ENCODE assay signal across 24 cellular contexts in the genomic region with DNA sequence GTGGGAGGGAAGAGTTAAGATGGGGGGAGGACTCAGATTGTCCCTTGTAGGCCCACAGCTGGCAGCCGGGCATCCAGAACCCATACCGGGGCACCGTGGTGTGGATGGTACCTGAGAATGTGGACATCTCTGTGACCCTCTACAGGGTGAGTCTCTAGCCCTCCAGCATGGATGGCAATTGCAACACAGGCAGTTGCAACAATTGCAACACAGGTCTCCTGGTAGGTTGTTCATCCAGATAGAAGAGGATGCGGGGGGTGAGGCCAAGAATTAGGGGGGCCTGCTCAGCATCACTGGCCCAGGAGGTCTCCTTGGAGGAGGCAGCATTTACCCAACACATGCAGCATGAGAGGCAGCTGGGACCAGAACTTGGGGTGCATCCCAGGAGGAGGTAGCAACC. TPM values are rescaled to one million over a fixed set of nuclear protein-coding genes. Genes with fewer than 3 reads are reported as not detected.
DNase-seq lines count a peak whose midpoint lies in the region; ATAC-seq and TF ChIP-seq lines count a peak whose summit lies in the region.
"Had no signal": no experiment of that assay in that cellular context is flagged by ENCODE, and none has a peak within 500 bp of the region (broad histone marks: within the 10 kb centered on the region; RNA-seq: fewer than 3 reads in every experiment).

No MANE protein-coding gene starts in this region.

- no peaks in the 10 kb centered on the region for H3K9me2 ChIP-seq in hepatocyte (replicated peaks; ENCODE audit: insufficient read depth)

- H3K27ac ChIP-seq in gastrocnemius medialis (peak overlapping the region; percentile 100), hepatocyte (no peak overlapping the region), endodermal cell (ENCODE audit: low read depth, low read length) (no peak overlapping the region)
- H3K27ac ChIP-seq: brain microvascular endothelial cell, C4-2B, colonic mucosa, VCaP had no signal

- no peaks in the 10 kb centered on the region for H3K27me3 ChIP-seq in gastrocnemius medialis
- peaks cover 14% of the 10 kb centered on the region for H3K27me3 ChIP-seq in hepatocyte
- H3K27me3 ChIP-seq in endodermal cell (ENCODE audit: control insufficient read depth, insufficient read depth, low read length, poor library complexity, severe bottlenecking), result peaks cover 53% of the 10 kb centered on the region
- H3K27me3 ChIP-seq: brain microvascular endothelial cell, colonic mucosa, spleen had no signal

- 95% methylated on average over 4 of the region's 4 CpGs for WGBS in hepatocyte (ENCODE audit: low lambda C conversion rate, missing lambda C conversion rate)
- 80 to 89% methylated on average over 3 to 4 of the region's 4 CpGs for WGBS in endodermal cell (ENCODE audit: insufficient coverage in 1 of 2, insufficient read length in 1 of 2), 2 experiments

- TF ChIP-seq CTCF in gastrocnemius medialis (IDR thresholded peaks at IDR 0.05 in 4 of 5, conservative IDR thresholded peaks at IDR 0.05 in 1 of 5) (no peak), hepatocyte (IDR thresholded peaks at IDR 0.05; ENCODE audit: poor library complexity) (no peak), endodermal cell (conservative IDR thresholded peaks at IDR 0.05) (no peak)

- H4K20me1 ChIP-seq in hepatocyte (ENCODE audit: insufficient read depth, poor library complexity, severe bottlenecking), result peaks cover 5% of the 10 kb centered on the region

- no peak overlapping the region for H3K4me3 ChIP-seq in gastrocnemius medialis
- no peak overlapping the region for H3K4me3 ChIP-seq in hepatocyte
- no peak overlapping the region for H3K4me3 ChIP-seq in endodermal cell (ENCODE audit: low read length)
- H3K4me3 ChIP-seq: A549, colonic mucosa had no signal

- no peak overlapping the region for H2AFZ ChIP-seq in hepatocyte

- peaks cover 3% of the 10 kb centered on the region for H3K79me2 ChIP-seq in hepatocyte

- no peaks in the 10 kb centered on the region for H3K9me3 Mint-ChIP-seq in T-helper 1 cell treated with Interleukin-12 subunit alpha and Interleukin-12 subunit beta and Interleukin-4 antibody, amounts not matched to agents 30 μg/mL and 1 μg/mL, for 36 hours
- no peaks in the 10 kb centered on the region for H3K9me3 Mint-ChIP-seq in activated T-helper 2 cell treated with anti-CD3 and anti-CD28 coated beads, Interferon-gamma antibody, Interleukin-2, Interleukin-4, amounts not matched to agents 10 μg/mL and 5 μg/mL and 100 μg/mL, durations not matched to agents 14 hours and 24 hours and 36 hours
- no peaks in the 10 kb centered on the region for H3K9me3 Mint-ChIP-seq in endodermal cell
- H3K9me3 Mint-ChIP-seq: naive thymus-derived CD8-positive, alpha-beta T cell had no signal

- H3K4me1 Mint-ChIP-seq in T-helper 1 cell treated with Interleukin-12 subunit alpha and Interleukin-12 subunit beta and Interleukin-4 antibody, amounts not matched to agents 30 μg/mL and 1 μg/mL, for 36 hours (ENCODE audit: low read depth), result peaks cover 37% of the 10 kb centered on the region
- peaks cover 30% of the 10 kb centered on the region for H3K4me1 Mint-ChIP-seq in activated T-helper 2 cell treated with anti-CD3 and anti-CD28 coated beads, Interferon-gamma antibody, Interleukin-2, Interleukin-4, amounts not matched to agents 10 μg/mL and 5 μg/mL and 100 μg/mL, durations not matched to agents 14 hours and 24 hours and 36 hours (ENCODE audit: low read depth)
- peaks cover 15% of the 10 kb centered on the region for H3K4me1 Mint-ChIP-seq in endodermal cell

- no peaks in the 10 kb centered on the region for H3K27me3 Mint-ChIP-seq in T-helper 1 cell treated with Interleukin-12 subunit alpha and Interleukin-12 subunit beta and Interleukin-4 antibody, amounts not matched to agents 30 μg/mL and 1 μg/mL, for 36 hours (ENCODE audit: low read depth)
- H3K27me3 Mint-ChIP-seq in activated T-helper 2 cell treated with anti-CD3 and anti-CD28 coated beads, Interferon-gamma antibody, Interleukin-2, Interleukin-4, amounts not matched to agents 10 μg/mL and 5 μg/mL and 100 μg/mL, durations not matched to agents 14 hours and 24 hours and 36 hours (ENCODE audit: low read depth), result no peaks in the 10 kb centered on the region
- H3K27me3 Mint-ChIP-seq in endodermal cell (ENCODE audit: insufficient read depth), result peaks cover 90% of the 10 kb centered on the region
- H3K27me3 Mint-ChIP-seq: naive thymus-derived CD8-positive, alpha-beta T cell had no signal

- ATAC-seq in GM18505 (IDR thresholded peaks at IDR 0.05; ENCODE audit: unreplicated experiment), result no peak
- no peak for ATAC-seq in gastrocnemius medialis
- ATAC-seq: A549; naive thymus-derived CD8-positive, alpha-beta T cell; psoas muscle had no signal

- no peak overlapping the region for H3K9ac ChIP-seq in endodermal cell (ENCODE audit: extremely low read depth, low read length, poor library complexity, severe bottlenecking)

- H3K9me3 ChIP-seq in gastrocnemius medialis (no peaks in the 10 kb centered on the region), hepatocyte (ENCODE audit: low read depth) (no peaks in the 10 kb centered on the region), endodermal cell (ENCODE audit: control insufficient read depth, low read length) (no peaks in the 10 kb centered on the region)
- H3K9me3 ChIP-seq: A549, colonic mucosa, psoas muscle, spleen had no signal

- H3K36me3 ChIP-seq in gastrocnemius medialis (peaks cover 0 to 44% of the 10 kb centered on the region in 2 donors), hepatocyte (replicated peaks; ENCODE audit: insufficient read depth, low read depth) (no peaks in the 10 kb centered on the region), endodermal cell (ENCODE audit: control insufficient read depth, insufficient read depth, low read length) (no peaks in the 10 kb centered on the region)

- peak overlapping the region; percentile 15 for H3K27ac Mint-ChIP-seq in T-helper 1 cell treated with Interleukin-12 subunit alpha and Interleukin-12 subunit beta and Interleukin-4 antibody, amounts not matched to agents 30 μg/mL and 1 μg/mL, for 36 hours
- H3K27ac Mint-ChIP-seq in activated T-helper 2 cell treated with anti-CD3 and anti-CD28 coated beads, Interferon-gamma antibody, Interleukin-2, Interleukin-4, amounts not matched to agents 10 μg/mL and 5 μg/mL and 100 μg/mL, durations not matched to agents 14 hours and 24 hours and 36 hours, result no peak overlapping the region
- no peak overlapping the region for H3K27ac Mint-ChIP-seq in endodermal cell

- H3K4me1 ChIP-seq in gastrocnemius medialis (peaks cover 49 to 55% of the 10 kb centered on the region in 2 donors), hepatocyte (ENCODE audit: insufficient read depth) (peaks cover 31% of the 10 kb centered on the region), endodermal cell (ENCODE audit: control insufficient read depth, insufficient read depth, low read length) (peaks cover 2% of the 10 kb centered on the region)

- DNase-seq in T-helper 1 cell (no peak), gastrocnemius medialis (peak in 1 of 2 donors; percentile 64), hepatocyte (ENCODE audit: low spot score) (no peak), endodermal cell (no peak), cortex of kidney (lab: John Stamatoyannopoulos, UW) (no peak)
- no peak for DNase-seq in activated T-helper 2 cell treated with anti-CD3 and anti-CD28 coated beads, Interferon-gamma antibody, Interleukin-2, Interleukin-4, amounts not matched to agents 10 μg/mL and 5 μg/mL and 100 μg/mL, durations not matched to agents 14 hours and 24 hours and 36 hours (ENCODE audit: low spot score)
- DNase-seq: activated naive CD4-positive, alpha-beta T cell treated with anti-CD3 and anti-CD28 coated beads, Interleukin-2, amount 50 U/mL, for 16 hours; brain microvascular endothelial cell; colonic mucosa; kidney; naive thymus-derived CD8-positive, alpha-beta T cell; NCI-H1694 treated with DMSO at 0.1 percent for 48 hours; NCI-H2227 treated with DMSO at 0.1 percent for 48 hours; psoas muscle; spleen; stimulated activated CD8-positive, alpha-beta memory T cell treated with anti-CD3 and anti-CD28 coated beads, Interleukin-4, amount 100 ng/mL, for 48 hours had no signal

- H3K4me3 Mint-ChIP-seq in T-helper 1 cell treated with Interleukin-12 subunit alpha and Interleukin-12 subunit beta and Interleukin-4 antibody, amounts not matched to agents 30 μg/mL and 1 μg/mL, for 36 hours, result peak overlapping the region; percentile 14
- peak overlapping the region; percentile 5 for H3K4me3 Mint-ChIP-seq in activated T-helper 2 cell treated with anti-CD3 and anti-CD28 coated beads, Interferon-gamma antibody, Interleukin-2, Interleukin-4, amounts not matched to agents 10 μg/mL and 5 μg/mL and 100 μg/mL, durations not matched to agents 14 hours and 24 hours and 36 hours (ENCODE audit: low read depth)
- no peak overlapping the region for H3K4me3 Mint-ChIP-seq in endodermal cell

- peaks cover 32% of the 10 kb centered on the region for H3K36me3 Mint-ChIP-seq in T-helper 1 cell treated with Interleukin-12 subunit alpha and Interleukin-12 subunit beta and Interleukin-4 antibody, amounts not matched to agents 30 μg/mL and 1 μg/mL, for 36 hours (ENCODE audit: low read depth)
- peaks cover 63% of the 10 kb centered on the region for H3K36me3 Mint-ChIP-seq in activated T-helper 2 cell treated with anti-CD3 and anti-CD28 coated beads, Interferon-gamma antibody, Interleukin-2, Interleukin-4, amounts not matched to agents 10 μg/mL and 5 μg/mL and 100 μg/mL, durations not matched to agents 14 hours and 24 hours and 36 hours (ENCODE audit: low read depth)
- H3K36me3 Mint-ChIP-seq in endodermal cell (ENCODE audit: low read depth), result no peaks in the 10 kb centered on the region

- H3K4me2 ChIP-seq in hepatocyte, result no peak overlapping the region
- H3K4me2 ChIP-seq: A549 had no signal

- intact Hi-C loops in activated T-helper 2 cell treated with anti-CD3 and anti-CD28 coated beads, Interferon-gamma antibody, Interleukin-2, Interleukin-4, amounts not matched to agents 10 μg/mL and 5 μg/mL and 100 μg/mL, durations not matched to agents 14 hours and 24 hours and 36 hours (cut with micrococcal nuclease), result loop anchor here (10.0 kb wide), 2 partner anchors 276 to 464 kb away; a partner anchor contains a TSS
- intact Hi-C loops in gastrocnemius medialis (cut with DNase I; ENCODE audit: low total_unique reads), result loop anchor here (5.0 kb wide), 1 partner anchor 722 kb away; no protein-coding TSS in a partner anchor

- TF ChIP-seq POLR2A in GM18505 (IDR thresholded peaks at IDR 0.05; ENCODE audit: borderline replicate concordance, extremely low read depth, insufficient read depth, insufficient read length) (peak; percentile 1), gastrocnemius medialis (IDR thresholded peaks at IDR 0.05) (no peak)

- in situ Hi-C loops in gastrocnemius medialis (cut with MboI; ENCODE audit: low sequenced_read_pairs in 4 of 4), result no loop called here

RNA-seq across cellular contexts. Expression of a gene that starts 3.4 kb away (rescaled TPM):
- total RNA-seq in activated T-helper 2 cell treated with anti-CD3 and anti-CD28 coated beads, Interferon-gamma antibody, Interleukin-2, Interleukin-4, amounts not matched to agents 10 μg/mL and 5 μg/mL and 100 μg/mL, durations not matched to agents 14 hours and 24 hours and 36 hours, result 163 and 168 TPM in 2 replicates
- total RNA-seq in gastrocnemius medialis (100 to 1,000 TPM; 191 to 374 (median 250) TPM), hepatocyte (8.4 and 20.9 TPM in 2 replicates), endodermal cell (1 to 10 TPM; 6.2 to 9.8 TPM)
- polyA plus RNA-seq in hepatocyte, result 12.5 and 18.1 TPM in 2 replicates
- 7.1 TPM for polyA plus RNA-seq in endodermal cell (2013, experiment 1 of 2)
- 5.5 TPM for polyA plus RNA-seq in endodermal cell (2013, experiment 2 of 2)

RNA-seq across cellular contexts. Expression of a gene that starts 7.0 kb away (rescaled TPM):
- total RNA-seq in activated T-helper 2 cell treated with anti-CD3 and anti-CD28 coated beads, Interferon-gamma antibody, Interleukin-2, Interleukin-4, amounts not matched to agents 10 μg/mL and 5 μg/mL and 100 μg/mL, durations not matched to agents 14 hours and 24 hours and 36 hours, result 31.5 and 32.0 TPM in 2 replicates
- total RNA-seq in gastrocnemius medialis (100 to 1,000 TPM in 3 of 4 donors, 10 to 100 TPM in 1; 86.6 to 154 (median 119) TPM), hepatocyte (28.5 and 34.1 TPM in 2 replicates), endodermal cell (10 to 100 TPM; 23.3 to 24.9 TPM)
- 105 and 112 TPM in 2 replicates for polyA plus RNA-seq in hepatocyte
- polyA plus RNA-seq in endodermal cell (2013, experiment 1 of 2), result 52.4 TPM
- polyA plus RNA-seq in endodermal cell (2013, experiment 2 of 2), result 52.7 TPM

RNA-seq across cellular contexts. Expression of a gene that starts 9.0 kb away (rescaled TPM):
- total RNA-seq in activated T-helper 2 cell treated with anti-CD3 and anti-CD28 coated beads, Interferon-gamma antibody, Interleukin-2, Interleukin-4, amounts not matched to agents 10 μg/mL and 5 μg/mL and 100 μg/mL, durations not matched to agents 14 hours and 24 hours and 36 hours, result 63.6 and 63.8 TPM in 2 replicates
- total RNA-seq in gastrocnemius medialis, result 10 to 100 TPM; 54.7 to 99.4 (median 75.3) TPM
- total RNA-seq in hepatocyte, result 20.5 and 20.8 TPM in 2 replicates
- 52.4 and 57.3 TPM in 2 replicates for polyA plus RNA-seq in hepatocyte
- total RNA-seq in endodermal cell, result 10 to 100 TPM; 32.8 to 36.5 TPM
- 44.3 TPM for polyA plus RNA-seq in endodermal cell (2013, experiment 1 of 2)
- polyA plus RNA-seq in endodermal cell (2013, experiment 2 of 2), result 45.3 TPM

RNA-seq across cellular contexts. Expression of a gene that starts 16.3 kb away (rescaled TPM):
- total RNA-seq in activated T-helper 2 cell treated with anti-CD3 and anti-CD28 coated beads, Interferon-gamma antibody, Interleukin-2, Interleukin-4, amounts not matched to agents 10 μg/mL and 5 μg/mL and 100 μg/mL, durations not matched to agents 14 hours and 24 hours and 36 hours, result 0.78 and 2.0 TPM in 2 replicates
- total RNA-seq in gastrocnemius medialis (10 to 100 TPM in 1 of 4 donors, under 1 TPM in 1, not detected in 2; 0.39 to 18.6 TPM), hepatocyte (not detected in 2 replicates), endodermal cell (1 to 10 TPM in 1 of 2 donors, not detected in 1; 1.2 TPM)
- polyA plus RNA-seq in hepatocyte, result 0.37 TPM in 1 of 2 replicates, not detected in the other
- polyA plus RNA-seq in endodermal cell (2013, experiment 1 of 2), result not detected
- polyA plus RNA-seq in endodermal cell (2013, experiment 2 of 2), result not detected
- total RNA-seq: fibroblast of villous mesenchyme, HT1080, temporal lobe had no signal

RNA-seq across cellular contexts. Expression of a gene that starts 21.1 kb away (rescaled TPM):
- total RNA-seq in activated T-helper 2 cell treated with anti-CD3 and anti-CD28 coated beads, Interferon-gamma antibody, Interleukin-2, Interleukin-4, amounts not matched to agents 10 μg/mL and 5 μg/mL and 100 μg/mL, durations not matched to agents 14 hours and 24 hours and 36 hours, result 85.3 and 86.4 TPM in 2 replicates
- total RNA-seq in gastrocnemius medialis, result 10 to 100 TPM; 18.5 to 56.6 (median 35.6) TPM
- 46.0 and 53.7 TPM in 2 replicates for total RNA-seq in hepatocyte
- polyA plus RNA-seq in hepatocyte, result 85.3 and 101 TPM in 2 replicates
- 10 to 100 TPM; 19.7 to 24.2 TPM for total RNA-seq in endodermal cell
- 23.3 TPM for polyA plus RNA-seq in endodermal cell (2013, experiment 1 of 2)
- polyA plus RNA-seq in endodermal cell (2013, experiment 2 of 2), result 23.8 TPM

Comparison
In these comparisons a context has a peak if more than half of its experiments do, and no peak if none do; other contexts are left out.
1. H3K27ac ChIP-seq: peak in gastrocnemius medialis (4 of 4); none in hepatocyte (single experiment) and endodermal cell (single experiment).